Comparison of ENCODE assay signal across 1 cellular context in the genomic region with DNA sequence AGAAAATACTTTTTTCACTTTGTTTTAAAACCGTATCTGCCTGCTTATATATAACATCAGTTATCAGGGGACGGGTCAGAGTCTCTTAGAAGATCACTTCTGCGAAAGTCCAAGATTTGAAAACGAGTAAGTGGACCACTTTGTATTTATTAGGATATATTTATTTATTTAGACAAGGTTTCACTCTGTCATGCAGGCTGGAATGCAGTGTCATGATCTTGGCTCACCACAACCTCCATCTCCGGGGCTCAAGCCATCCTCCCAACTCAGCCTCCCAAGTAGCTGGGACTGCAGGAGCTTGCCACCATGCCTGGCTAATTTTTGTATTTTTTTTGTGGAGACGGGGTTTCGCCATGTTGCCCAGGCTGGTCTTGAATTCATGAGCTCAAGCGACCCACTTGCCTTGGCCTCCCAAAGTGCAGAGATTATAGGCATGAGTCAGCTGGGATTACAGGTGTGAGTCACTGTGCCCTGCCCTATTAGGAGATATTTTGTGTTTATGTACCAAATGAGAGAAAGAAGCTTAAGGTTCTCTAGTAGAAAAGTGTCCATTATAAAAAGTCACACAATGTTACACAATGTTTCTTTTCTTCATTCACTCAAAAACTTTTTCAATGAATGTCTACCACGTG.
TF ChIP-seq lines count a peak whose summit lies in the region.

No MANE protein-coding gene starts in this region.

TF ChIP-seq in K562, 482 proteins besides CTCF, POLR2A, EP300 and RAD21:
- TF ChIP-seq JUND (IDR thresholded peaks at IDR 0.05; ENCODE audit: borderline replicate concordance, low read depth, low read length) (peak; percentile 38; the same call in 1 of the 2 replicates), JUND (tag; IDR thresholded peaks at IDR 0.05; ENCODE audit: borderline replicate concordance, low read depth, low read length) (peak; percentile 50; the same call in 2 of the 3 replicates), NFE2 (IDR thresholded peaks at IDR 0.05; ENCODE audit: low read depth) (peak; percentile 42), MEIS2 (IDR thresholded peaks at IDR 0.05; ENCODE audit: partially characterized antibody) (no peak), FOSL1 (tag; conservative IDR thresholded peaks at IDR 0.05) (peak; percentile 81), HNRNPLL (IDR thresholded peaks at IDR 0.05; ENCODE audit: low read depth, low read length, poor library complexity, severe bottlenecking) (no peak), MAFG (tag; conservative IDR thresholded peaks at IDR 0.05) (0 out of 2 replicates have a peak, but pooled peaks have one; percentile 21)
- TF ChIP-seq, protein P1, sequence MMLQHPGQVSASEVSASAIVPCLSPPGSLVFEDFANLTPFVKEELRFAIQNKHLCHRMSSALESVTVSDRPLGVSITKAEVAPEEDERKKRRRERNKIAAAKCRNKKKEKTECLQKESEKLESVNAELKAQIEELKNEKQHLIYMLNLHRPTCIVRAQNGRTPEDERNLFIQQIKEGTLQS (IDR thresholded peaks at IDR 0.05), result peak; percentile 57
- TF ChIP-seq, protein P1 (CRISPR knock-in tag; conservative IDR thresholded peaks at IDR 0.05), result no peak
TF ChIP-seq in K562: peak in this region for 5.
